ENCODE assay signal across 10 cellular contexts in genomic region chr14:68748691-68749090, GRCh38.
"Had no signal": no experiment of that assay in that cellular context is flagged by ENCODE, and none has a peak within 500 bp of the region (broad histone marks: within the 10 kb centered on the region; RNA-seq: fewer than 3 reads in every experiment).

No MANE protein-coding gene starts in this region.

- H3K4me3 ChIP-seq: lung, skin epidermis, thyroid gland had no signal

- ATAC-seq: stimulated activated effector memory CD8-positive, alpha-beta T cell treated with anti-CD3 and anti-CD28 coated beads, Interleukin-12 subunit alpha, Interleukin-12 subunit beta, amount 100 ng/mL, for 72 hours; WTC11 had no signal

- H3K27me3 ChIP-seq: thyroid gland had no signal

- H3K36me3 ChIP-seq: thyroid gland had no signal

- H3K9me3 ChIP-seq: thyroid gland had no signal

- H3K27ac ChIP-seq: thyroid gland had no signal

- DNase-seq: activated CD4-positive, alpha-beta T cell treated with anti-CD3 and anti-CD28 coated beads for 48 hours; activated CD8-positive, alpha-beta memory T cell treated with anti-CD3 and anti-CD28 coated beads for 24 hours; cortex of kidney; effector CD8-positive, alpha-beta T cell; hippocampal formation; thyroid gland had no signal
